In genomic region chr17:75277664-75278071, GRCh38 we compare ENCODE assay signal across 14 cellular contexts. TPM values are rescaled to one million over a fixed set of nuclear protein-coding genes. Genes with fewer than 3 reads are reported as not detected.
DNase-seq lines count a peak whose midpoint lies in the region; ATAC-seq and TF ChIP-seq lines count a peak whose summit lies in the region.
"Had no signal": no experiment of that assay in that cellular context is flagged by ENCODE, and none has a peak within 500 bp of the region (broad histone marks: within the 10 kb centered on the region; RNA-seq: fewer than 3 reads in every experiment).

No MANE protein-coding gene starts in this region.

- no peak overlapping the region for H3K4me3 ChIP-seq in GM23248
- no peak overlapping the region for H3K4me3 ChIP-seq in upper lobe of right lung
- H3K4me3 ChIP-seq: esophagus squamous epithelium, GM12878, left ventricle myocardium inferior had no signal

- peak overlapping the region; percentile 33 for H3K4me2 ChIP-seq in GM23248 (ENCODE audit: unreplicated experiment)

- H4K20me1 ChIP-seq in GM23248 (ENCODE audit: insufficient read depth) = no peaks in the 10 kb centered on the region

- H3K27me3 ChIP-seq in GM23248 (replicated peaks; ENCODE audit: insufficient read depth) = no peaks in the 10 kb centered on the region
- no peaks in the 10 kb centered on the region for H3K27me3 ChIP-seq in upper lobe of right lung
- H3K27me3 ChIP-seq: esophagus squamous epithelium had no signal

- no peaks in the 10 kb centered on the region; the same call in 1 of the 2 replicates for H3F3A ChIP-seq in GM23248 (ENCODE audit: insufficient read depth)

- H3K4me1 ChIP-seq in GM23248 (ENCODE audit: insufficient read depth) (peaks cover 26% of the 10 kb centered on the region), upper lobe of right lung (peaks cover 1% of the 10 kb centered on the region)

- no peaks in the 10 kb centered on the region; the same call in 1 of the 2 replicates for H3K36me3 ChIP-seq in GM23248 (ENCODE audit: low read depth)
- H3K36me3 ChIP-seq in upper lobe of right lung = peaks cover 14% of the 10 kb centered on the region

- H3K27ac ChIP-seq in GM23248 = peak overlapping the region; percentile 11; the same call in 1 of the 2 replicates
- H3K27ac ChIP-seq in upper lobe of right lung = peak overlapping the region; percentile 63
- H3K27ac ChIP-seq: esophagus squamous epithelium, left ventricle myocardium inferior had no signal

- in situ Hi-C loops in GM23248 (cut with MboI) = no loop called here

- no peak overlapping the region for H3K9ac ChIP-seq in GM23248

- TF ChIP-seq CTCF in upper lobe of right lung (IDR thresholded peaks at IDR 0.05) = no peak

- peak overlapping the region; percentile 54 for H2AFZ ChIP-seq in GM23248

- 14 to 43% methylated on average over 6 of the region's 6 CpGs for WGBS in GM23248 (ENCODE audit: low coverage in 1 of 2, low lambda C conversion rate in 2 of 2, missing lambda C conversion rate in 2 of 2), 2 experiments

- ATAC-seq in upper lobe of right lung = peak; percentile 72
- ATAC-seq: GM12878; naive thymus-derived CD4-positive, alpha-beta T cell had no signal

- intact Hi-C loops in upper lobe of right lung (cut with DNase I) = no loop called here

- H3K9me3 ChIP-seq in GM23248 (ENCODE audit: low read depth) (no peaks in the 10 kb centered on the region), upper lobe of right lung (no peaks in the 10 kb centered on the region)
- H3K9me3 ChIP-seq: esophagus squamous epithelium, left ventricle myocardium inferior had no signal

- no peaks in the 10 kb centered on the region for H3K9me2 ChIP-seq in GM23248 (ENCODE audit: insufficient read depth)

- DNase-seq in GM23248 (peak; percentile 70), amniotic epithelial cell (ENCODE audit: low read depth) (peak; percentile 28), iPS-NIHi11 (ENCODE audit: low spot score) (peak; percentile 11), upper lobe of right lung (no peak), DMS53 (lab: John Stamatoyannopoulos, UW) (no peak), NCI-H526 treated with DMSO at 0.1 percent for 48 hours (lab: John Stamatoyannopoulos, UW) (no peak), OCI-M2 (lab: John Stamatoyannopoulos, UW; ENCODE audit: unreplicated experiment) (no peak)
- DNase-seq: activated CD8-positive, alpha-beta memory T cell treated with anti-CD3 and anti-CD28 coated beads, Interleukin-2, amount 50 U/mL, for 48 hours; CD4-positive, alpha-beta T cell; DND-41; esophagus squamous epithelium; left ventricle myocardium inferior; naive thymus-derived CD4-positive, alpha-beta T cell had no signal

- no peaks in the 10 kb centered on the region for H3K79me2 ChIP-seq in GM23248 (ENCODE audit: insufficient read depth)

RNA-seq across cellular contexts. Expression of gene MIF4GD, which starts 6.6 kb away (rescaled TPM):
- 10.7 and 33.1 TPM in 2 replicates for total RNA-seq in GM23248 (2014; rRNA removed; shearing (Covaris generic))
- 14.1 and 14.4 TPM in 2 replicates for polyA plus RNA-seq in GM23248 (2016; fragmentation: Nextera tagmentation; extraction: Ambion mirVana)
- total RNA-seq in upper lobe of right lung = 25.7 TPM

RNA-seq across cellular contexts. Expression of gene SLC25A19, which starts 11.6 kb away (rescaled TPM):
- total RNA-seq in GM23248 (2014; rRNA removed; shearing (Covaris generic)) = 6.2 and 16.9 TPM in 2 replicates
- 6.7 and 6.8 TPM in 2 replicates for polyA plus RNA-seq in GM23248 (2016; fragmentation: Nextera tagmentation; extraction: Ambion mirVana)
- 29.4 TPM for total RNA-seq in upper lobe of right lung

RNA-seq across cellular contexts. Expression of gene MRPS7, which starts 16.0 kb away (rescaled TPM):
- 34.8 and 41.6 TPM in 2 replicates for total RNA-seq in GM23248 (2014; rRNA removed; shearing (Covaris generic))
- 87.6 and 87.8 TPM in 2 replicates for polyA plus RNA-seq in GM23248 (2016; fragmentation: Nextera tagmentation; extraction: Ambion mirVana)
- total RNA-seq in upper lobe of right lung = 34.7 TPM

RNA-seq across cellular contexts. Expression of gene GGA3, which starts 16.3 kb away (rescaled TPM):
- 5.9 and 12.1 TPM in 2 replicates for total RNA-seq in GM23248 (2014; rRNA removed; shearing (Covaris generic))
- polyA plus RNA-seq in GM23248 (2016; fragmentation: Nextera tagmentation; extraction: Ambion mirVana) = 15.2 and 16.0 TPM in 2 replicates
- 52.7 TPM for total RNA-seq in upper lobe of right lung

Comparison
In these comparisons a context has a peak if more than half of its experiments do, and no peak if none do; other contexts are left out.
1. DNase-seq: peak in GM23248 (single experiment), amniotic epithelial cell (single experiment) and iPS-NIHi11 (single experiment); none in upper lobe of right lung (single experiment), DMS53 (single experiment), NCI-H526 treated with DMSO at 0.1 percent for 48 hours (single experiment) and OCI-M2 (single experiment).